18 cellular contexts compared by ENCODE assay signal in genomic region chr17:40243756-40244155, GRCh38.
"Had no signal": no experiment of that assay in that cellular context is flagged by ENCODE, and none has a peak within 500 bp of the region (broad histone marks: within the 10 kb centered on the region; RNA-seq: fewer than 3 reads in every experiment).

No MANE protein-coding gene starts in this region.

- H3K27me3 ChIP-seq: cardiac muscle cell, neutrophil had no signal

- H3K36me3 Mint-ChIP-seq: activated naive CD4-positive, alpha-beta T cell treated with anti-CD3 and anti-CD28 coated beads, Interleukin-2, amount 50 U/mL, for 72 hours; stimulated activated memory B cell treated with anti-CD40 and anti-IgM and Interleukin-4, amounts not matched to agents 10 μg/mL and 1 μg/mL and 100 μg/mL, for 72 hours had no signal

- H3K9me3 Mint-ChIP-seq: activated CD4-positive, alpha-beta memory T cell treated with anti-CD3 and anti-CD28 coated beads for 36 hours; activated naive CD4-positive, alpha-beta T cell treated with anti-CD3 and anti-CD28 coated beads, Interleukin-2, amount 50 U/mL, for 72 hours; activated T-cell treated with anti-CD3 and anti-CD28 coated beads, Interleukin-2, amount 50 U/mL, for 4 hours; stimulated activated memory B cell treated with anti-CD40 and anti-IgM and Interleukin-4, amounts not matched to agents 10 μg/mL and 1 μg/mL and 100 μg/mL, for 72 hours had no signal

- H3K9me3 ChIP-seq: neutrophil had no signal

- H3K4me3 Mint-ChIP-seq: activated CD4-positive, alpha-beta memory T cell treated with anti-CD3 and anti-CD28 coated beads for 36 hours; activated T-cell treated with anti-CD3 and anti-CD28 coated beads, Interleukin-2, amount 50 U/mL, for 4 hours; stimulated activated memory B cell treated with anti-CD40 and anti-IgM and Interleukin-4, amounts not matched to agents 10 μg/mL and 1 μg/mL and 100 μg/mL, for 72 hours had no signal

- H3K27ac ChIP-seq: cardiac muscle cell, neutrophil had no signal

- ATAC-seq: activated naive CD4-positive, alpha-beta T cell treated with anti-CD3 and anti-CD28 coated beads, Interleukin-2, amount 50 U/mL, for 72 hours; activated T-cell treated with anti-CD3 and anti-CD28 coated beads, Interleukin-2, amount 50 U/mL, for 4 hours; stimulated activated memory B cell treated with anti-CD40 and anti-IgM and Interleukin-4, amounts not matched to agents 10 μg/mL and 1 μg/mL and 100 μg/mL, for 72 hours had no signal

- H3K36me3 ChIP-seq: cardiac muscle cell had no signal

- FAIRE-seq: astrocyte, colon, endothelial cell of umbilical vein, small intestine had no signal

- H3K27ac Mint-ChIP-seq: activated CD4-positive, alpha-beta memory T cell treated with anti-CD3 and anti-CD28 coated beads for 36 hours; stimulated activated memory B cell treated with anti-CD40 and anti-IgM and Interleukin-4, amounts not matched to agents 10 μg/mL and 1 μg/mL and 100 μg/mL, for 72 hours had no signal

- DNase-seq: activated CD4-positive, alpha-beta memory T cell treated with anti-CD3 and anti-CD28 coated beads for 36 hours; activated effector memory CD4-positive, alpha-beta T cell treated with anti-CD3 and anti-CD28 coated beads, Interleukin-2, amount 50 U/mL, for 16 hours; activated T-cell treated with anti-CD3 and anti-CD28 coated beads, Interleukin-2, amount 50 U/mL, for 4 hours; effector CD4-positive, alpha-beta T cell; hypothalamus; kidney glomerular epithelial cell; midbrain; posterior cingulate gyrus; small intestine; T1000; trophoblast cell had no signal

- H3K27me3 Mint-ChIP-seq: activated CD4-positive, alpha-beta memory T cell treated with anti-CD3 and anti-CD28 coated beads for 36 hours; stimulated activated memory B cell treated with anti-CD40 and anti-IgM and Interleukin-4, amounts not matched to agents 10 μg/mL and 1 μg/mL and 100 μg/mL, for 72 hours had no signal

- H3K4me3 ChIP-seq: cardiac muscle cell had no signal
